Comparison of ENCODE assay signal across 9 cellular contexts in the genomic region with DNA sequence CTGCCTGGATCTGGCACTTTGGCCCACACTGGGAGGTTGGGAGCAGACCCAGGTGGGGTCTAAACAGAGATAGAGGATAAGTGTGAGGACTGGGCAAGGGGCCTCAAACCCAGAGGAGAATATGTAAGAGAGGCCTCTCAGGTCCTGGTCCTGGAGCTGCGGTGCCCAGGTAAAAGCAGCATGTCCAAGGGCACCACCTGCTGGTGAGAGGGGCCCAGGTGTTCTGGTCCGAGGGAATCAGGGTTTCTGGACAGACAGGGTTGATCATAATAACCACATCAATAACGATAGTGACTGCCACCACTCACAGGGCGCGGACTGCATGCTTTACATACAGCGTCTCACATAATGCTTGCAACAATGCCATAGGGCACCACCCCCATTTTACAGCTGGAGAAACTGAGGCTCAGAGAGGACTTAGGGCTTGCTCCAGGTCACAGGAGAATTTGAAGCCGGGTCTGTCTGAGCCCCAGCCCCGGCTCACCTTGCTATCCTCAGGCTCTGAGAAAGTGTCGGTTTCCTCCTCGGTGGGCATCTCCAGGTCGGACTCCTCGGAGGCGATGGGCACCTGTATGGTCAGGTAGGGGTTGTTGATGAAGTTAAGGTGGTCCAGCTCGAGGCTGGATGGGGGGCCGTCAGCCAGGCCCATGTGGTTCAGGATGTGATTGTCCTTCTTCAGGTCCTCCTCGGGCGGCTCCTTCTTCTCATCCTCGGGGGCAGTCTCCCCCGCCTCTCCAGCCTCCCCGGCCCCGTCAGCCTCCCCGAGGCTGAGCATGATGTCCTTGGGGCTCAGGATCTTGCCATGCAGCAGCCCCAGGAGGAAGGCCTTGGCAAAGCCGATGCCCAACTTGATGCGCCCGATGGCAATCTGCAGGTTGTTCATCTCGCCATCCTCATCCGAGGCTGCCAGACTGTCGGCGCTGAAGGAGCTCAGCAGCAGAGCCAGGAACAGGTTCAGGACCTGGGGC. TPM values are rescaled to one million over a fixed set of nuclear protein-coding genes. Genes with fewer than 3 reads are reported as not detected.
DNase-seq lines count a peak whose midpoint lies in the region; ATAC-seq and TF ChIP-seq lines count a peak whose summit lies in the region.
"Had no signal": no experiment of that assay in that cellular context is flagged by ENCODE, and none has a peak within 500 bp of the region (broad histone marks: within the 10 kb centered on the region; RNA-seq: fewer than 3 reads in every experiment).

No MANE protein-coding gene starts in this region.

- H3K9me3 ChIP-seq in heart right ventricle (no peaks in the 10 kb centered on the region), Peyer's patch (no peaks in the 10 kb centered on the region)

- H3K9me3 Mint-ChIP-seq in type B pancreatic cell: no peaks in the 10 kb centered on the region

- intact Hi-C loops in heart right ventricle (cut with DNase I): loop anchor here in 2 of 10 donors (5.0 kb wide), 1 partner anchor 36 kb away; no protein-coding TSS in a partner anchor
- intact Hi-C loops in left ventricle myocardium superior (cut with micrococcal nuclease): no loop called here

- H3K4me3 Mint-ChIP-seq in type B pancreatic cell: no peak overlapping the region

- ATAC-seq in heart right ventricle (no peak), left ventricle myocardium superior (no peak), HG03520 (IDR thresholded peaks at IDR 0.05; ENCODE audit: unreplicated experiment) (no peak)

- peaks cover 12% of the 10 kb centered on the region for H3K27me3 Mint-ChIP-seq in type B pancreatic cell

- DNase-seq in heart right ventricle (no peak), left ventricle myocardium superior (no peak), Peyer's patch (peak; percentile 70 to 89 (median 85)), fibroblast of villous mesenchyme (ENCODE audit: low read depth) (no peak), type B pancreatic cell (ENCODE audit: extremely low spot score, unreplicated experiment) (no peak), NCI-H345 (lab: John Stamatoyannopoulos, UW) (no peak), NCI-H2227 treated with DMSO at 0.1 percent for 48 hours (lab: John Stamatoyannopoulos, UW) (no peak)

- H3K4me1 Mint-ChIP-seq in type B pancreatic cell (ENCODE audit: unreplicated experiment): no peaks in the 10 kb centered on the region

- H3K36me3 ChIP-seq in heart right ventricle: no peaks in the 10 kb centered on the region
- no peaks in the 10 kb centered on the region for H3K36me3 ChIP-seq in Peyer's patch

- H3K27ac Mint-ChIP-seq in type B pancreatic cell: no peak overlapping the region

- H3K27me3 ChIP-seq in heart right ventricle: peaks cover 0 to 7% (median 0%) of the 10 kb centered on the region in 7 donors
- no peaks in the 10 kb centered on the region for H3K27me3 ChIP-seq in Peyer's patch

- no peak for TF ChIP-seq POLR2A in Peyer's patch (IDR thresholded peaks at IDR 0.05)

- H3K4me3 ChIP-seq in heart right ventricle (no peak overlapping the region), Peyer's patch (no peak overlapping the region), fibroblast of villous mesenchyme (ENCODE audit: low read depth, low read length) (no peak overlapping the region)

- WGBS in heart right ventricle, 2 donors: 91% methylated on average over 28 to 29 of the region's 29 CpGs

- H3K4me1 ChIP-seq in heart right ventricle: peaks cover 0 to 32% (median 13%) of the 10 kb centered on the region in 9 donors
- peaks cover 0 to 13% (median 6%) of the 10 kb centered on the region in 4 donors for H3K4me1 ChIP-seq in Peyer's patch

- H3K36me3 Mint-ChIP-seq in type B pancreatic cell: no peaks in the 10 kb centered on the region

- TF ChIP-seq CTCF in heart right ventricle (IDR thresholded peaks at IDR 0.05) (peak in 5 of 9 donors; percentile 20 to 34 (median 29)), Peyer's patch (IDR thresholded peaks at IDR 0.05) (peak; percentile 28 to 66 (median 54)), fibroblast of villous mesenchyme (IDR thresholded peaks at IDR 0.05; ENCODE audit: insufficient read depth, low read depth, low read length) (peak; percentile 20), type B pancreatic cell (conservative IDR thresholded peaks at IDR 0.05) (peak; percentile 43)

- H3K27ac ChIP-seq in heart right ventricle (no peak overlapping the region), Peyer's patch (no peak overlapping the region)

RNA-seq across cellular contexts. Expression of a gene that starts 19.1 kb away (rescaled TPM):
- 1 to 10 TPM; 2.2 to 7.8 (median 3.4) TPM for total RNA-seq in heart right ventricle
- 10 to 100 TPM in 1 of 2 donors, 1 to 10 TPM in 1; 5.8 to 11.6 TPM for polyA plus RNA-seq in heart right ventricle
- total RNA-seq in left ventricle myocardium superior: 5.7 TPM
- 10 to 100 TPM in 1 of 4 donors, 1 to 10 TPM in 2, not detected in 1; 2.4 to 44.6 (median 4.4) TPM for total RNA-seq in Peyer's patch
- not detected in 2 replicates for total RNA-seq in fibroblast of villous mesenchyme
- not detected in 2 replicates for total RNA-seq in type B pancreatic cell (ENCODE audit: low replicate concordance)

RNA-seq across cellular contexts. Expression of a gene that starts 21.5 kb away (rescaled TPM):
- 1 to 10 TPM in 1 of 10 donors, under 1 TPM in 9; 0.19 to 2.4 (median 0.53) TPM for total RNA-seq in heart right ventricle
- 1 to 10 TPM in 1 of 2 donors, under 1 TPM in 1; 0.33 to 2.9 TPM for polyA plus RNA-seq in heart right ventricle
- 0.32 TPM for total RNA-seq in left ventricle myocardium superior
- under 1 TPM in 1 of 4 donors, not detected in 3; 0.83 TPM for total RNA-seq in Peyer's patch
- under 0.01 TPM in 1 of 2 replicates, not detected in the other for total RNA-seq in fibroblast of villous mesenchyme
- total RNA-seq in type B pancreatic cell (ENCODE audit: low replicate concordance): 0.39 TPM in 1 of 2 replicates, not detected in the other

RNA-seq across cellular contexts. Expression of a gene that starts 32.6 kb away (rescaled TPM):
- total RNA-seq in heart right ventricle: not detected
- polyA plus RNA-seq in heart right ventricle: not detected
- not detected for total RNA-seq in left ventricle myocardium superior
- total RNA-seq in Peyer's patch: not detected
- total RNA-seq in fibroblast of villous mesenchyme: not detected in 2 replicates
- not detected in 2 replicates for total RNA-seq in type B pancreatic cell (ENCODE audit: low replicate concordance)
- total RNA-seq: activated CD8-positive, alpha-beta memory T cell treated with anti-CD3 and anti-CD28 coated beads for 36 hours had no signal

RNA-seq across cellular contexts. Expression of a gene that starts 40.2 kb away (rescaled TPM):
- total RNA-seq in heart right ventricle (not detected), left ventricle myocardium superior (not detected), Peyer's patch (not detected), fibroblast of villous mesenchyme (not detected in 2 replicates), type B pancreatic cell (ENCODE audit: low replicate concordance) (not detected in 2 replicates)
- not detected for polyA plus RNA-seq in heart right ventricle
- total RNA-seq: activated CD8-positive, alpha-beta memory T cell treated with anti-CD3 and anti-CD28 coated beads for 36 hours had no signal

RNA-seq across cellular contexts. Expression of a gene that starts 46.9 kb away (rescaled TPM):
- total RNA-seq in heart right ventricle: under 1 TPM in 6 of 10 donors, not detected in 4; 0.21 to 0.44 (median 0.29) TPM
- polyA plus RNA-seq in heart right ventricle: under 1 TPM; 0.29 to 0.66 TPM
- 0.20 TPM for total RNA-seq in left ventricle myocardium superior
- under 1 TPM in 1 of 4 donors, not detected in 3; 0.27 TPM for total RNA-seq in Peyer's patch
- under 0.01 TPM in 2 replicates for total RNA-seq in fibroblast of villous mesenchyme
- total RNA-seq in type B pancreatic cell (ENCODE audit: low replicate concordance): 0.45 and 4.2 TPM in 2 replicates

Comparison
In these comparisons a context has a peak if more than half of its experiments do, and no peak if none do; other contexts are left out.
1. DNase-seq: peak in Peyer's patch (3 of 3); none in heart right ventricle (0 of 2), left ventricle myocardium superior (single experiment), fibroblast of villous mesenchyme (single experiment), type B pancreatic cell (single experiment), NCI-H345 (single experiment) and NCI-H2227 treated with DMSO at 0.1 percent for 48 hours (single experiment).
2. Peak in every context shown above with its lines, with median percentiles within 50 percentile points of each other: CTCF ChIP-seq.